Comparison of ENCODE assay signal across 8 cellular contexts in genomic region chr1:29282924-29283803, GRCh38. TPM values are rescaled to one million over a fixed set of nuclear protein-coding genes. Genes with fewer than 3 reads are reported as not detected.
DNase-seq lines count a peak whose midpoint lies in the region; ATAC-seq lines count a peak whose summit lies in the region.

No MANE protein-coding gene starts in this region.

- no peaks in the 10 kb centered on the region for H3K9me3 Mint-ChIP-seq in activated T-cell treated with anti-CD3 and anti-CD28 coated beads, Interleukin-2, amount 50 U/mL, for 4 hours
- no peaks in the 10 kb centered on the region for H3K9me3 Mint-ChIP-seq in central memory CD8-positive, alpha-beta T cell
- H3K9me3 Mint-ChIP-seq in memory B cell = no peaks in the 10 kb centered on the region

- peak overlapping the region; percentile 50 for H3K4me3 Mint-ChIP-seq in activated T-cell treated with anti-CD3 and anti-CD28 coated beads, Interleukin-2, amount 50 U/mL, for 4 hours
- peak overlapping the region; percentile 57 for H3K4me3 Mint-ChIP-seq in central memory CD8-positive, alpha-beta T cell
- H3K4me3 Mint-ChIP-seq in memory B cell = peak overlapping the region; percentile 59

- peak; percentile 49 to 57 for ATAC-seq in activated T-cell treated with anti-CD3 and anti-CD28 coated beads, Interleukin-2, amount 50 U/mL, for 4 hours
- no peak for ATAC-seq in central memory CD8-positive, alpha-beta T cell (replicated peaks; ENCODE audit: extremely low read depth, poor library complexity, severe bottlenecking)
- ATAC-seq in memory B cell (ENCODE audit: low read depth) (no peak), HG03159 (IDR thresholded peaks at IDR 0.05; ENCODE audit: unreplicated experiment) (no peak), HG03039 (IDR thresholded peaks at IDR 0.05; ENCODE audit: unreplicated experiment) (no peak)

- H3K27me3 Mint-ChIP-seq in activated T-cell treated with anti-CD3 and anti-CD28 coated beads, Interleukin-2, amount 50 U/mL, for 4 hours (ENCODE audit: low read depth) = peaks cover 4% of the 10 kb centered on the region
- peaks cover 28% of the 10 kb centered on the region for H3K27me3 Mint-ChIP-seq in central memory CD8-positive, alpha-beta T cell
- H3K27me3 Mint-ChIP-seq in memory B cell = peaks cover 8% of the 10 kb centered on the region

- DNase-seq in activated T-cell treated with anti-CD3 and anti-CD28 coated beads, Interleukin-2, amount 50 U/mL, for 4 hours = no peak
- DNase-seq in activated T-cell treated with anti-CD3 and anti-CD28 coated beads, Interleukin-2, amount 50 U/mL, for 1 hour = no peak
- DNase-seq in NCI-H526 treated with DMSO at 0.1 percent for 48 hours (lab: John Stamatoyannopoulos, UW) = peak; percentile 29
- no peak for DNase-seq in central memory CD8-positive, alpha-beta T cell (ENCODE audit: low spot score in 2 of 2)
- DNase-seq in memory B cell (ENCODE audit: low spot score in 2 of 2) = no peak
- DNase-seq in stimulated activated naive CD4-positive, alpha-beta T cell treated with Interleukin-2 at 50 U/mL for 16 hours (lab: John Stamatoyannopoulos, UW) = no peak

- no peaks in the 10 kb centered on the region for H3K36me3 Mint-ChIP-seq in activated T-cell treated with anti-CD3 and anti-CD28 coated beads, Interleukin-2, amount 50 U/mL, for 4 hours (ENCODE audit: insufficient read depth)
- H3K36me3 Mint-ChIP-seq in central memory CD8-positive, alpha-beta T cell (ENCODE audit: insufficient read depth) = peaks cover 1% of the 10 kb centered on the region
- no peaks in the 10 kb centered on the region for H3K36me3 Mint-ChIP-seq in memory B cell

- H3K27ac Mint-ChIP-seq in central memory CD8-positive, alpha-beta T cell (ENCODE audit: low read depth) = peak overlapping the region; percentile 22
- no peak overlapping the region for H3K27ac Mint-ChIP-seq in memory B cell

- H3K4me1 Mint-ChIP-seq in activated T-cell treated with anti-CD3 and anti-CD28 coated beads, Interleukin-2, amount 50 U/mL, for 4 hours (ENCODE audit: low read depth) = peaks cover 3% of the 10 kb centered on the region
- H3K4me1 Mint-ChIP-seq in central memory CD8-positive, alpha-beta T cell = peaks cover 8% of the 10 kb centered on the region
- peaks cover 10% of the 10 kb centered on the region for H3K4me1 Mint-ChIP-seq in memory B cell

RNA-seq across cellular contexts. Expression of gene PTPRU, which starts 46.8 kb away (rescaled TPM):
- under 1 TPM; 0.19 to 0.78 (median 0.32) TPM for total RNA-seq in activated T-cell treated with anti-CD3 and anti-CD28 coated beads, Interleukin-2, amount 50 U/mL, for 4 hours

RNA-seq across cellular contexts. Expression of gene MECR, which starts 52.4 kb away (rescaled TPM):
- total RNA-seq in activated T-cell treated with anti-CD3 and anti-CD28 coated beads, Interleukin-2, amount 50 U/mL, for 4 hours = 10 to 100 TPM; 29.8 to 35.4 (median 32.6) TPM

Comparison
In these comparisons a context has a peak if more than half of its experiments do, and no peak if none do; other contexts are left out.
1. ATAC-seq: peak in activated T-cell treated with anti-CD3 and anti-CD28 coated beads, Interleukin-2, amount 50 U/mL, for 4 hours (2 of 2); none in central memory CD8-positive, alpha-beta T cell (single experiment), memory B cell (single experiment), HG03159 (single experiment) and HG03039 (single experiment).
2. Peak in every context shown above with its lines, with median percentiles within 50 percentile points of each other: H3K4me3 Mint-ChIP-seq.